Comparison of ENCODE assay signal across 9 cellular contexts in genomic region chr6:73514746-73515110, GRCh38. TPM values are rescaled to one million over a fixed set of nuclear protein-coding genes. Genes with fewer than 3 reads are reported as not detected.
DNase-seq lines count a peak whose midpoint lies in the region; ATAC-seq and TF ChIP-seq lines count a peak whose summit lies in the region.
"Had no signal": no experiment of that assay in that cellular context is flagged by ENCODE, and none has a peak within 500 bp of the region (broad histone marks: within the 10 kb centered on the region; RNA-seq: fewer than 3 reads in every experiment).

No MANE protein-coding gene starts in this region.

- H3K27me3 ChIP-seq in SU-DHL-6 (ENCODE audit: low read length) = no peaks in the 10 kb centered on the region

- H3K4me2 ChIP-seq in SU-DHL-6 (ENCODE audit: low read depth, low read length, poor library complexity, severe bottlenecking) = peak overlapping the region; percentile 35

- no peak overlapping the region for H2AFZ ChIP-seq in SU-DHL-6 (ENCODE audit: low read depth, low read length, severe bottlenecking)

- no peaks in the 10 kb centered on the region for H3K9me3 ChIP-seq in SU-DHL-6 (ENCODE audit: insufficient read depth, low read length)

- ATAC-seq in GM21576 (IDR thresholded peaks at IDR 0.05; ENCODE audit: unreplicated experiment) (peak; percentile 18), GM19328 (IDR thresholded peaks at IDR 0.05; ENCODE audit: unreplicated experiment) (no peak)

- peaks cover 38% of the 10 kb centered on the region for H3K36me3 ChIP-seq in SU-DHL-6 (ENCODE audit: low read length)

- H3K79me2 ChIP-seq in SU-DHL-6 (ENCODE audit: insufficient read depth, low read length) = peaks cover 6% of the 10 kb centered on the region; the same call in 1 of the 2 replicates

- peak overlapping the region; percentile 48 for H3K27ac ChIP-seq in SU-DHL-6 (ENCODE audit: low read depth, low read length)

- in situ Hi-C loops in ACHN (cut with HindIII; ENCODE audit: low pct_ligation_motif_present, low pct_unique_long_range_greater_than_20kb, low sequenced_read_pairs) = no loop called here

- H3K4me3 ChIP-seq in SU-DHL-6 (ENCODE audit: insufficient read depth, low read length, poor library complexity, severe bottlenecking) (no peak overlapping the region), fibroblast of the aortic adventitia (ENCODE audit: low read depth, low read length) (no peak overlapping the region)

- H3F3A ChIP-seq in SU-DHL-6 (ENCODE audit: insufficient read depth) = peaks cover 87% of the 10 kb centered on the region

- H4K20me1 ChIP-seq in SU-DHL-6 (ENCODE audit: low read depth, low read length) = peaks cover 18% of the 10 kb centered on the region; the same call in 1 of the 2 replicates

- DNase-seq in ACHN = peak; percentile 32
- DNase-seq in fibroblast of the aortic adventitia (ENCODE audit: low read depth) = peak; percentile 34
- DNase-seq in RKO (ENCODE audit: low spot score) = no peak
- no peak for DNase-seq in iPS-NIHi11 (ENCODE audit: low spot score)
- DNase-seq in AG20443 (ENCODE audit: low spot score) = no peak
- DNase-seq: NCI-H526 treated with DMSO at 0.1 percent for 48 hours had no signal

- no peak overlapping the region for H3K9ac ChIP-seq in SU-DHL-6 (ENCODE audit: low read length)

- no peak for TF ChIP-seq CTCF in SU-DHL-6 (IDR thresholded peaks at IDR 0.05; ENCODE audit: insufficient read depth, low read length, poor library complexity, severe bottlenecking)
- no peak for TF ChIP-seq CTCF in fibroblast of the aortic adventitia (IDR thresholded peaks at IDR 0.05; ENCODE audit: insufficient read depth, low read length)

- no peaks in the 10 kb centered on the region for H3K9me2 ChIP-seq in SU-DHL-6 (replicated peaks; ENCODE audit: insufficient read depth, low read length)

RNA-seq across cellular contexts. Expression of gene EEF1A1, which starts 6.1 kb away (rescaled TPM):
- 16,505 and 21,603 TPM in 2 replicates for total RNA-seq in fibroblast of the aortic adventitia (ENCODE audit: low replicate concordance)

RNA-seq across cellular contexts. Expression of gene MTO1, which starts 53.2 kb away (rescaled TPM):
- 33.5 and 36.9 TPM in 2 replicates for total RNA-seq in fibroblast of the aortic adventitia (ENCODE audit: low replicate concordance)

Comparison
In these comparisons a context has a peak if more than half of its experiments do, and no peak if none do; other contexts are left out.
1. DNase-seq: peak in ACHN (single experiment) and fibroblast of the aortic adventitia (single experiment); none in RKO (single experiment), iPS-NIHi11 (single experiment) and AG20443 (single experiment).